Comparison of ENCODE assay signal across 1 cellular context in genomic region chr15:90871097-90871715, GRCh38.
TF ChIP-seq lines count a peak whose summit lies in the region.

No MANE protein-coding gene starts in this region.

TF ChIP-seq in endothelial cell of umbilical vein, 7 proteins besides CTCF, POLR2A, EP300 and RAD21 (continued from another document):
- TF ChIP-seq, protein P1, sequence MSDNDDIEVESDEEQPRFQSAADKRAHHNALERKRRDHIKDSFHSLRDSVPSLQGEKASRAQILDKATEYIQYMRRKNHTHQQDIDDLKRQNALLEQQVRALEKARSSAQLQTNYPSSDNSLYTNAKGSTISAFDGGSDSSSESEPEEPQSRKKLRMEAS (IDR thresholded peaks at IDR 0.05; ENCODE audit: insufficient read depth, insufficient read length): no peak
- TF ChIP-seq EZH2 (IDR thresholded peaks at IDR 0.05; ENCODE audit: borderline replicate concordance, low read depth, low read length, severe bottlenecking): no peak
- TF ChIP-seq MYC (IDR thresholded peaks at IDR 0.05; ENCODE audit: low read depth, low read length): no peak
- TF ChIP-seq POLR2AphosphoS5 (IDR thresholded peaks at IDR 0.05; ENCODE audit: insufficient read depth, low read depth, low read length): no peak
- no peak for TF ChIP-seq JUN (IDR thresholded peaks at IDR 0.05; ENCODE audit: borderline replicate concordance, insufficient read depth, insufficient read length, low read depth)
